In the genomic region with DNA sequence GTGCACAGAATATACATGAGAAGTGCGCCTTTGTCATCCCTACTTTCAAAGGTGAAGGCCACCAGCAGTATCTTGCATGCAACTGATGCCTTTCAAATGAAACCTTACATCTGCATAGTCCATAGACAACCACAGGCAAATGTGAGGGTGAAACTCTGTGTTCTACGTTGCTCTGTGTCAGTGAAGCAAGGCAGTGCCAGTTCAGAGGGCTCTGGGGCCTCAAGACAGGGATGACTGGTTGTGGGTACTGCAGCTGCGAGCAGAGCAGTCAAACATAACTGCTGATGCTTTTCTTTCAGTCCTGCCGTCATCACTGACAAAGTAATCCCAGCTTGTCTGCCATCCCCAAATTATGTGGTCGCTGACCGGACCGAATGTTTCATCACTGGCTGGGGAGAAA, we compare ENCODE assay signal across 18 cellular contexts. TPM values are rescaled to one million over a fixed set of nuclear protein-coding genes. Genes with fewer than 3 reads are reported as not detected.
DNase-seq lines count a peak whose midpoint lies in the region; ATAC-seq, FAIRE-seq and TF ChIP-seq lines count a peak whose summit lies in the region.
"Not testable (repeated sequence)": the region's sequence is repeated elsewhere in the genome, so short reads cannot be mapped to it uniquely, and the experiment has no call there.
"Had no signal": no experiment of that assay in that cellular context is flagged by ENCODE, and none has a peak within 500 bp of the region (broad histone marks: within the 10 kb centered on the region; RNA-seq: fewer than 3 reads in every experiment).

No MANE protein-coding gene starts in this region.

- BruUV-seq in K562 (replicated peaks; lab: Mats Ljungman, UMichigan) = not testable (repeated sequence)

- peak; percentile 26 for FAIRE-seq in K562 (lab: Jason Lieb, UNC)

- POLR2A ChIA-PET in K562 (lab: Yijun Ruan, JAX) = not testable (repeated sequence)

- intact Hi-C loops in K562 (cut with micrococcal nuclease) = not testable (repeated sequence)

- TF ChIP-seq POLR2A in K562 (conservative IDR thresholded peaks at IDR 0.05) = not testable (repeated sequence)

- in situ Hi-C loops in K562 (cut with MboI) = not testable (repeated sequence)

- not testable (repeated sequence) for H3K9me3 ChIP-seq in K562 (replicated peaks; ENCODE audit: control insufficient read depth, insufficient read depth, low read depth, low read length)

- H3K4me3 ChIP-seq in K562 = not testable (repeated sequence)

- H3K36me3 ChIP-seq in K562 (ENCODE audit: control insufficient read depth, insufficient read depth, low read length) = not testable (repeated sequence)

- DNase-seq in K562 (ENCODE audit: extremely low read depth in 1 of 4, low spot score in 3 of 4) = not testable (repeated sequence)

- H2AFZ ChIP-seq in K562 (ENCODE audit: low read depth, low read length) = not testable (repeated sequence)

- WGBS in K562 (ENCODE audit: insufficient coverage, low coverage, missing lambda C conversion rate) = 3% methylated on average over 4 of the region's 7 CpGs

- H4K20me1 ChIP-seq in K562 (replicated peaks; ENCODE audit: control insufficient read depth, insufficient read depth, low read length) = not testable (repeated sequence)

- TF ChIP-seq CTCF in K562 (IDR thresholded peaks at IDR 0.05 in 2 of 3, conservative IDR thresholded peaks at IDR 0.05 in 1 of 3; ENCODE audit: insufficient read depth in 2 of 3, low read depth in 1 of 3, low read length in 3 of 3) = not testable (repeated sequence)

- H3K79me2 ChIP-seq in K562 (ENCODE audit: control insufficient read depth, insufficient read depth, low read length) = not testable (repeated sequence)

- not testable (repeated sequence) for H3K27ac ChIP-seq in K562 (ENCODE audit: extremely low read depth, low read depth, low read length)

- H3K4me1 ChIP-seq in K562 (replicated peaks in 1 of 2; ENCODE audit: control insufficient read depth in 2 of 2, insufficient read depth in 2 of 2, low read length in 2 of 2) = not testable (repeated sequence)

- not testable (repeated sequence) for H3K9ac ChIP-seq in K562 (ENCODE audit: insufficient read depth in 1 of 2, low read depth in 2 of 2, low read length in 2 of 2)

- TF ChIP-seq EP300 in K562 (IDR thresholded peaks at IDR 0.05; ENCODE audit: low read length) = not testable (repeated sequence)

- CTCF ChIA-PET in K562 (lab: Yijun Ruan, JAX; ENCODE audit: low intra/inter-chr PET ratio) = not testable (repeated sequence)

- TF ChIP-seq RAD21 in K562 (CRISPR knock-in tag; conservative IDR thresholded peaks at IDR 0.05 in 1 of 2, IDR thresholded peaks at IDR 0.05 in 1 of 2) = not testable (repeated sequence)

- not testable (repeated sequence) for H3K4me2 ChIP-seq in K562 (ENCODE audit: insufficient read depth, low read length)

- H3K27me3 ChIP-seq in K562 (ENCODE audit: control insufficient read depth in 2 of 2, insufficient read depth in 2 of 2, low read length in 2 of 2) = not testable (repeated sequence)

- ATAC-seq in GM18517 (IDR thresholded peaks at IDR 0.05; ENCODE audit: unreplicated experiment) (peak; percentile 97), GM19351 (IDR thresholded peaks at IDR 0.05; ENCODE audit: unreplicated experiment) (peak; percentile 95), GM21529 (IDR thresholded peaks at IDR 0.05; ENCODE audit: unreplicated experiment) (peak; percentile 96), HG02870 (IDR thresholded peaks at IDR 0.05; ENCODE audit: unreplicated experiment) (peak; percentile 98), HG03139 (IDR thresholded peaks at IDR 0.05; ENCODE audit: unreplicated experiment) (peak; percentile 97), HG03575 (IDR thresholded peaks at IDR 0.05; ENCODE audit: extremely low read depth, insufficient number of reproducible peaks, low FRiP score, unreplicated experiment) (peak; percentile 98)
- ATAC-seq in K562 = not testable (repeated sequence)

- not testable (repeated sequence) for H3K9me1 ChIP-seq in K562 (ENCODE audit: control insufficient read depth, insufficient read depth, low read length)

RNA-seq across cellular contexts. Expression of a gene that starts 39.0 kb away (rescaled TPM):
- total RNA-seq in K562 (2011; cell fraction: chromatin; rRNA removed; ENCODE audit: low replicate concordance) = not detected in 2 replicates
- total RNA-seq in K562 (2011; cell fraction: nucleolus; rRNA removed) = not detected in 2 replicates
- total RNA-seq in K562 (2011; cell fraction: nucleoplasm; rRNA removed) = not detected in 2 replicates
- total RNA-seq in K562 (2014; rRNA removed) (not detected in 2 replicates), K562 (2014; rRNA removed; fragmentation: Illumina TruSeq; extraction: Trizol) (not detected in 2 replicates), K562 (2015; rRNA removed; fragmentation: Illumina TruSeq; extraction: Trizol) (not detected in 2 replicates), K562 (2021) (0.64 and 0.69 TPM in 2 replicates)
- polyA plus RNA-seq in K562 (2011; rRNA removed) (not detected in 2 replicates), K562 (2014; fragmentation: Illumina TruSeq; extraction: Trizol) (not detected in 2 replicates), K562 (2014; fragmentation: Nextera tagmentation; extraction: Ambion mirVana) (not detected), K562 (2014; rRNA removed) (not detected in 2 replicates)
- polyA plus RNA-seq in K562 (2011; cell fraction: cytosol; rRNA removed) = not detected in 2 replicates
- polyA plus RNA-seq in K562 (2011; cell fraction: nucleus; rRNA removed) = not detected in 2 replicates
- polyA plus RNA-seq in K562 (2012) = not detected in 2 replicates
- not detected in 2 replicates for polyA minus RNA-seq in K562 (2011; rRNA and poly(A)+ RNA removed)
- polyA minus RNA-seq in K562 (2011; cell fraction: cytosol; rRNA and poly(A)+ RNA removed) = not detected in 2 replicates
- not detected in 2 replicates for polyA minus RNA-seq in K562 (2011; cell fraction: nucleus; rRNA and poly(A)+ RNA removed)
- total RNA-seq: activated CD8-positive, alpha-beta T cell treated with anti-CD3 and anti-CD28 coated beads for 36 hours; activated naive CD8-positive, alpha-beta T cell treated with anti-CD3 and anti-CD28 coated beads for 36 hours; fibroblast of villous mesenchyme; HFFc6; kidney epithelial cell; mesenteric fat pad; NCI-H460; thyroid gland had no signal
- polyA plus RNA-seq: IgD-negative memory B cell, neural cell, psoas muscle had no signal
